In genomic region chr1:11893907-11894251, GRCh38 we compare ENCODE assay signal across 8 cellular contexts. TPM values are rescaled to one million over a fixed set of nuclear protein-coding genes. Genes with fewer than 3 reads are reported as not detected.
DNase-seq lines count a peak whose midpoint lies in the region; ATAC-seq and TF ChIP-seq lines count a peak whose summit lies in the region.

No MANE protein-coding gene starts in this region.

- H3K4me2 ChIP-seq in HCT116 (ENCODE audit: low read length) (no peak overlapping the region), neural progenitor cell (no peak overlapping the region)

- TF ChIP-seq RAD21 in HCT116 (IDR thresholded peaks at IDR 0.05; ENCODE audit: low read depth): peak; percentile 94

- H3K4me1 ChIP-seq in HCT116 (ENCODE audit: control insufficient read depth in 1 of 2, insufficient read depth in 2 of 2, low read length in 2 of 2) (peaks cover 3 to 11% of the 10 kb centered on the region in 2 experiments), esophagus squamous epithelium (no peaks in the 10 kb centered on the region), neural progenitor cell (no peaks in the 10 kb centered on the region), testis (no peaks in the 10 kb centered on the region)

- ATAC-seq in HCT116: peak; percentile 99
- ATAC-seq in HG03439 (IDR thresholded peaks at IDR 0.05; ENCODE audit: unreplicated experiment): no peak

- no peaks in the 10 kb centered on the region for H3F3A ChIP-seq in neural progenitor cell (ENCODE audit: low read depth)

- H4K20me1 ChIP-seq in HCT116 (ENCODE audit: insufficient read depth): no peaks in the 10 kb centered on the region
- peaks cover 3% of the 10 kb centered on the region for H4K20me1 ChIP-seq in neural progenitor cell (ENCODE audit: low read depth)

- no peak overlapping the region for H3K4me3 Mint-ChIP-seq in neural progenitor cell

- CTCF ChIA-PET in HCT116 (lab: Charles Lee): no interaction called here

- no peak overlapping the region for H3K27ac ChIP-seq in C4-2B
- no peak overlapping the region for H3K27ac ChIP-seq in HCT116 (ENCODE audit: low read depth, low read length)
- H3K27ac ChIP-seq in esophagus squamous epithelium: no peak overlapping the region
- no peak overlapping the region for H3K27ac ChIP-seq in neural progenitor cell
- no peak overlapping the region for H3K27ac ChIP-seq in testis

- no peaks in the 10 kb centered on the region for H3K9me3 ChIP-seq in HCT116 (ENCODE audit: control insufficient read depth in 1 of 2, insufficient read depth in 1 of 2, low read depth in 1 of 2, low read length in 2 of 2)
- H3K9me3 ChIP-seq in esophagus squamous epithelium: no peaks in the 10 kb centered on the region
- H3K9me3 ChIP-seq in neural progenitor cell (ENCODE audit: low read depth): no peaks in the 10 kb centered on the region
- no peaks in the 10 kb centered on the region for H3K9me3 ChIP-seq in testis

- no peaks in the 10 kb centered on the region for H3K9me2 ChIP-seq in HCT116 (ENCODE audit: insufficient read depth)

- H3K27me3 ChIP-seq in HCT116 (ENCODE audit: insufficient read depth, low read length): no peaks in the 10 kb centered on the region
- peaks cover 0 to 75% (median 10%) of the 10 kb centered on the region in 4 donors for H3K27me3 ChIP-seq in esophagus squamous epithelium
- H3K27me3 ChIP-seq in neural progenitor cell: peaks cover 10% of the 10 kb centered on the region
- H3K27me3 ChIP-seq in testis: no peaks in the 10 kb centered on the region

- H3K9me3 Mint-ChIP-seq in neural progenitor cell: no peaks in the 10 kb centered on the region

- RAD21 ChIA-PET in HCT116 (lab: Charles Lee; ENCODE audit: low non-redundant PET in 1 of 2, low total read pairs in 2 of 2, uncharacterized antibody in 2 of 2, unreplicated experiment in 2 of 2): no interaction called here

- H3K27me3 Mint-ChIP-seq in neural progenitor cell (ENCODE audit: insufficient read depth, low read depth): peaks cover 5% of the 10 kb centered on the region

- H3K36me3 ChIP-seq in HCT116 (ENCODE audit: control insufficient read depth in 1 of 2, insufficient read depth in 2 of 2, low read length in 2 of 2) (no peaks in the 10 kb centered on the region), esophagus squamous epithelium (no peaks in the 10 kb centered on the region), neural progenitor cell (no peaks in the 10 kb centered on the region), testis (ENCODE audit: low read depth, missing control alignments) (no peaks in the 10 kb centered on the region)

- TF ChIP-seq CTCF in C4-2B (conservative IDR thresholded peaks at IDR 0.05) (peak; percentile 93), HCT116 (IDR thresholded peaks at IDR 0.05 in 2 of 3, conservative IDR thresholded peaks at IDR 0.05 in 1 of 3; ENCODE audit: borderline replicate concordance in 1 of 3, insufficient read depth in 1 of 3, low read depth in 2 of 3, low read length in 2 of 3) (peak; percentile 93 to 99 (median 98)), esophagus squamous epithelium (IDR thresholded peaks at IDR 0.05) (peak; percentile 69 to 90 (median 86)), neural progenitor cell (IDR thresholded peaks at IDR 0.05) (peak; percentile 92), testis (IDR thresholded peaks at IDR 0.05) (peak; percentile 64 to 83 (median 76))

- intact Hi-C loops in HCT116 (cut with micrococcal nuclease): loop anchor here (1.0 to 5.0 kb wide), 3 partner anchors 29 to 857 kb away; no protein-coding TSS in a partner anchor
- intact Hi-C loops in esophagus squamous epithelium (cut with DNase I): loop anchor here (10.0 kb wide), 1 partner anchor 49 kb away; the partner anchor contains the start of gene NPPA
- intact Hi-C loops in testis (cut with DNase I; ENCODE audit: low total_unique reads): no loop called here

- H3K36me3 Mint-ChIP-seq in neural progenitor cell: no peaks in the 10 kb centered on the region

- no peaks in the 10 kb centered on the region for H3K4me1 Mint-ChIP-seq in neural progenitor cell

- no TSS peak for BruUV-seq in HCT116 (replicated peaks; lab: Mats Ljungman, UMichigan)

- H3K9ac ChIP-seq in HCT116 (ENCODE audit: low read length) (no peak overlapping the region), neural progenitor cell (no peak overlapping the region)

- no peak overlapping the region for H3K27ac Mint-ChIP-seq in neural progenitor cell

- H3K4me3 ChIP-seq in HCT116 (replicated peaks in 1 of 2; ENCODE audit: low read depth in 1 of 2, low read length in 2 of 2) (no peak overlapping the region), esophagus squamous epithelium (no peak overlapping the region), neural progenitor cell (no peak overlapping the region), testis (no peak overlapping the region)

- 0 to 7% methylated on average over 1 to 3 of the region's 5 CpGs for WGBS in esophagus squamous epithelium, 2 donors
- WGBS in testis, 2 donors: 5 to 24% methylated on average over 4 to 5 of the region's 5 CpGs

- TF ChIP-seq POLR2A in HCT116 (IDR thresholded peaks at IDR 0.05; ENCODE audit: borderline replicate concordance, extremely low read depth, insufficient read depth, insufficient read length) (no peak), esophagus squamous epithelium (IDR thresholded peaks at IDR 0.05) (no peak), testis (IDR thresholded peaks at IDR 0.05) (no peak)

- POLR2A ChIA-PET in HCT116 (lab: Charles Lee): no interaction called here

- no peak overlapping the region for H2AFZ ChIP-seq in HCT116 (ENCODE audit: low read depth, low read length, poor library complexity, severe bottlenecking)
- H2AFZ ChIP-seq in neural progenitor cell (replicated peaks): no peak overlapping the region

- H3K79me2 ChIP-seq in HCT116 (ENCODE audit: insufficient read depth, low read length): no peaks in the 10 kb centered on the region
- H3K79me2 ChIP-seq in neural progenitor cell (ENCODE audit: low read depth): no peaks in the 10 kb centered on the region

- DNase-seq in HCT116 (ENCODE audit: low read depth, low spot score) (peak; percentile 34), NCI-H748 treated with DMSO at 0.1 percent for 48 hours (lab: John Stamatoyannopoulos, UW) (peak; percentile 28), activated T-cell treated with anti-CD3 and anti-CD28 coated beads for 1 hour (ENCODE audit: low read depth) (peak; percentile 72), esophagus squamous epithelium (lab: John Stamatoyannopoulos, UW) (no peak), neural progenitor cell (ENCODE audit: low spot score) (peak; percentile 77), testis (peak; percentile 67)

TF ChIP-seq in HCT116, 20 proteins besides CTCF, POLR2A, EP300 and RAD21 (continues in another document):
- TF ChIP-seq ATF3 (IDR thresholded peaks at IDR 0.05) (no peak), SP1 (IDR thresholded peaks at IDR 0.05; ENCODE audit: low read depth) (no peak), ZFX (IDR thresholded peaks at IDR 0.05) (no peak), REST (IDR thresholded peaks at IDR 0.05; ENCODE audit: low read depth) (no peak), ELF1 (IDR thresholded peaks at IDR 0.05; ENCODE audit: borderline replicate concordance, low read depth) (no peak), SRF (IDR thresholded peaks at IDR 0.05; ENCODE audit: low read depth) (no peak)

RNA-seq across cellular contexts. Expression of gene KIAA2013, which starts 32.3 kb away (rescaled TPM):
- total RNA-seq in HCT116 (2021; ENCODE audit: unreplicated experiment): 61.9 TPM
- 77.1 and 87.7 TPM in 2 replicates for polyA plus RNA-seq in HCT116 (2012)
- 10 to 100 TPM; 40.4 to 50.5 (median 47.9) TPM for total RNA-seq in esophagus squamous epithelium
- 17.3 and 51.9 TPM in 2 replicates for total RNA-seq in neural progenitor cell (ENCODE audit: low replicate concordance)
- total RNA-seq in testis: 100 to 1,000 TPM; 140 to 144 TPM
- polyA plus RNA-seq in testis (ENCODE audit: insufficient read depth, low read depth, low replicate concordance): 73.5 TPM

RNA-seq across cellular contexts. Expression of gene NPPB, which starts 35.1 kb away (rescaled TPM):
- not detected for total RNA-seq in HCT116 (2021; ENCODE audit: unreplicated experiment)
- not detected in 2 replicates for polyA plus RNA-seq in HCT116 (2012)
- not detected for total RNA-seq in esophagus squamous epithelium
- total RNA-seq in neural progenitor cell (ENCODE audit: low replicate concordance): not detected in 2 replicates
- total RNA-seq in testis: under 1 TPM in 1 of 2 donors, not detected in 1; 0.50 TPM
- not detected for polyA plus RNA-seq in testis (ENCODE audit: insufficient read depth, low read depth, low replicate concordance)

RNA-seq across cellular contexts. Expression of gene PLOD1, which starts 40.6 kb away (rescaled TPM):
- total RNA-seq in HCT116 (2021; ENCODE audit: unreplicated experiment): 175 TPM
- 385 TPM in 2 replicates for polyA plus RNA-seq in HCT116 (2012)
- 10 to 100 TPM; 29.8 to 38.1 (median 34.3) TPM for total RNA-seq in esophagus squamous epithelium
- 27.2 and 73.5 TPM in 2 replicates for total RNA-seq in neural progenitor cell (ENCODE audit: low replicate concordance)
- total RNA-seq in testis: 10 to 100 TPM; 33.1 to 62.0 TPM
- 41.3 TPM for polyA plus RNA-seq in testis (ENCODE audit: insufficient read depth, low read depth, low replicate concordance)

RNA-seq across cellular contexts. Expression of gene NPPA, which starts 46.3 kb away (rescaled TPM):
- not detected for total RNA-seq in HCT116 (2021; ENCODE audit: unreplicated experiment)
- polyA plus RNA-seq in HCT116 (2012): 0.09 and 0.12 TPM in 2 replicates
- total RNA-seq in esophagus squamous epithelium: not detected
- total RNA-seq in neural progenitor cell (ENCODE audit: low replicate concordance): not detected in 2 replicates
- total RNA-seq in testis: not detected
- polyA plus RNA-seq in testis (ENCODE audit: insufficient read depth, low read depth, low replicate concordance): not detected
